19 cellular contexts compared by ENCODE assay signal in genomic region chr5:13574634-13575033, GRCh38.
"Had no signal": no experiment of that assay in that cellular context is flagged by ENCODE, and none has a peak within 500 bp of the region (broad histone marks: within the 10 kb centered on the region; RNA-seq: fewer than 3 reads in every experiment).

No MANE protein-coding gene starts in this region.

- H3K27me3 ChIP-seq: MG63, SJSA1 had no signal

- H3K27ac ChIP-seq: SJSA1, SK-N-MC had no signal

- H3K36me3 ChIP-seq: MG63, SJSA1 had no signal

- H3K4me1 ChIP-seq: SJSA1 had no signal

- ATAC-seq: HepG2 had no signal

- DNase-seq: IMR-90, Karpas-422, KG1, MG63, NCI-H1092, NCI-H1436, NCI-H187, NCI-H2029, NCI-H2107, NCI-H2227 treated with DMSO at 0.1 percent for 48 hours, NCI-H510A treated with DMSO at 0.1 percent for 48 hours, NCI-H526, NCI-H82, Right ventricle myocardium superior, RPMI8226, SIG-M5 had no signal

- H3K9me3 ChIP-seq: SJSA1 had no signal

- H3K4me3 ChIP-seq: MG63, SJSA1, SK-N-MC had no signal
